ENCODE assay signal across 8 cellular contexts in genomic region chr9:128689293-128689770, GRCh38. TPM values are rescaled to one million over a fixed set of nuclear protein-coding genes. Genes with fewer than 3 reads are reported as not detected.
DNase-seq lines count a peak whose midpoint lies in the region; ATAC-seq and TF ChIP-seq lines count a peak whose summit lies in the region.

No MANE protein-coding gene starts in this region.

- ATAC-seq in GM19452 (IDR thresholded peaks at IDR 0.05; ENCODE audit: unreplicated experiment) (peak; percentile 18), gastroesophageal sphincter (peak; percentile 40), omental fat pad (ENCODE audit: low FRiP score) (peak; percentile 36), HG03460 (IDR thresholded peaks at IDR 0.05; ENCODE audit: unreplicated experiment) (no peak)
- ATAC-seq in activated CD8-positive, alpha-beta T cell treated with anti-CD3 and anti-CD28 coated beads, Interleukin-2, amount 10 ng/mL, durations not matched to agents 7 days and 5 days = peak; percentile 16

- CTCF ChIA-PET in AG04449 (lab: Yijun Ruan, JAX) = interaction anchor here (0.7 to 5.1 kb wide), 2 partner anchors 12 to 15 kb away, joined by 3 to 68 read pairs; partner anchors contain the start of gene PKN3
- CTCF ChIA-PET in activated CD8-positive, alpha-beta T cell treated with anti-CD3 and anti-CD28 coated beads, Interleukin-2, amount 10 ng/mL, durations not matched to agents 7 days and 5 days (lab: Charles Lee) = interaction anchor here (1.1 to 1.8 kb wide), 3 partner anchors 13 to 443 kb away, joined by 3 to 5 read pairs (median 4); partner anchors contain the start of genes PKN3 and ZDHHC12

- no peak for TF ChIP-seq CTCF in AG04449 (IDR thresholded peaks at IDR 0.05; ENCODE audit: insufficient read depth, low read length, missing control alignments)
- no peak for TF ChIP-seq CTCF in gastroesophageal sphincter (IDR thresholded peaks at IDR 0.05)
- TF ChIP-seq CTCF in omental fat pad (IDR thresholded peaks at IDR 0.05) = no peak
- TF ChIP-seq CTCF in GM10266 (IDR thresholded peaks at IDR 0.05; ENCODE audit: control insufficient read depth, insufficient read depth, low read depth, missing control alignments) = no peak

- no peaks in the 10 kb centered on the region for H3K27me3 ChIP-seq in HUES6 (ENCODE audit: control insufficient read depth, insufficient read depth, low read length)
- H3K27me3 ChIP-seq in gastroesophageal sphincter = no peaks in the 10 kb centered on the region

- no peaks in the 10 kb centered on the region for H3K27me3 Mint-ChIP-seq in activated CD8-positive, alpha-beta T cell treated with anti-CD3 and anti-CD28 coated beads, Interleukin-2, amount 10 ng/mL, durations not matched to agents 7 days and 5 days (ENCODE audit: low read depth)

- H3K4me3 Mint-ChIP-seq in activated CD8-positive, alpha-beta T cell treated with anti-CD3 and anti-CD28 coated beads, Interleukin-2, amount 10 ng/mL, durations not matched to agents 7 days and 5 days = peak overlapping the region; percentile 52

- H3K9me3 Mint-ChIP-seq in activated CD8-positive, alpha-beta T cell treated with anti-CD3 and anti-CD28 coated beads, Interleukin-2, amount 10 ng/mL, durations not matched to agents 7 days and 5 days (ENCODE audit: insufficient read depth) = no peaks in the 10 kb centered on the region

- TF ChIP-seq EP300 in gastroesophageal sphincter (IDR thresholded peaks at IDR 0.05) = no peak

- H3K4me3 ChIP-seq in AG04449 (ENCODE audit: low read depth, low read length) (peak overlapping the region; percentile 84), HUES6 (ENCODE audit: low read depth, low read length) (peak overlapping the region; percentile 59), gastroesophageal sphincter (peak overlapping the region; percentile 69 to 95)

- H3K27ac ChIP-seq in HUES6 (ENCODE audit: low read depth, low read length) = peak overlapping the region; percentile 75; the same call in 1 of the 2 replicates
- H3K27ac ChIP-seq in gastroesophageal sphincter = peak overlapping the region; percentile 82 to 99 (median 96)

- H3K36me3 Mint-ChIP-seq in activated CD8-positive, alpha-beta T cell treated with anti-CD3 and anti-CD28 coated beads, Interleukin-2, amount 10 ng/mL, durations not matched to agents 7 days and 5 days (ENCODE audit: low read depth) = peaks cover 42% of the 10 kb centered on the region

- peak overlapping the region; percentile 71 for H3K27ac Mint-ChIP-seq in activated CD8-positive, alpha-beta T cell treated with anti-CD3 and anti-CD28 coated beads, Interleukin-2, amount 10 ng/mL, durations not matched to agents 7 days and 5 days

- H3K9me3 ChIP-seq in HUES6 (ENCODE audit: control insufficient read depth, insufficient read depth, low read depth, low read length) (no peaks in the 10 kb centered on the region), gastroesophageal sphincter (no peaks in the 10 kb centered on the region)

- no CpG with 5 or more reads among the region's 78 CpGs for WGBS in gastroesophageal sphincter (ENCODE audit: low coverage in 1 of 2), 2 donors

- peaks cover 62% of the 10 kb centered on the region for H3K4me1 Mint-ChIP-seq in activated CD8-positive, alpha-beta T cell treated with anti-CD3 and anti-CD28 coated beads, Interleukin-2, amount 10 ng/mL, durations not matched to agents 7 days and 5 days (ENCODE audit: low read depth)

- H3K4me1 ChIP-seq in HUES6 (ENCODE audit: control insufficient read depth, insufficient read depth, low read length) (peaks cover 23% of the 10 kb centered on the region), gastroesophageal sphincter (peaks cover 4 to 43% (median 21%) of the 10 kb centered on the region in 3 donors)

- POLR2A ChIA-PET in AG04449 (lab: Yijun Ruan, JAX) = interaction anchor here (0.6 to 1.4 kb wide), 5 partner anchors 8 to 137 kb away, joined by 3 to 4 read pairs (median 3); partner anchors contain the start of gene SPTAN1
- POLR2A ChIA-PET in activated CD8-positive, alpha-beta T cell treated with anti-CD3 and anti-CD28 coated beads, Interleukin-2, amount 10 ng/mL, durations not matched to agents 7 days and 5 days (lab: Charles Lee) = interaction anchor here (0.7 to 2.5 kb wide), 11 partner anchors 8 to 138 kb away, joined by 3 to 8 read pairs (median 5); partner anchors contain the start of genes PKN3 and ZDHHC12

- peak in 1 of 2 donors; percentile 92 for TF ChIP-seq POLR2A in gastroesophageal sphincter (IDR thresholded peaks at IDR 0.05)

- H3K9ac ChIP-seq in HUES6 (ENCODE audit: low read length) = peak overlapping the region; percentile 80

- DNase-seq in AG04449 (ENCODE audit: low read depth, low spot score) = no peak
- DNase-seq in activated CD8-positive, alpha-beta T cell treated with anti-CD3 and anti-CD28 coated beads, Interleukin-2, amount 10 ng/mL, durations not matched to agents 7 days and 5 days = peak; percentile 67
- no peak for DNase-seq in omental fat pad (ENCODE audit: low spot score)
- no peak for DNase-seq in GM10266 (ENCODE audit: extremely low spot score)

- peaks cover 48% of the 10 kb centered on the region for H3K36me3 ChIP-seq in HUES6 (ENCODE audit: control insufficient read depth, insufficient read depth, low read length)
- peaks cover 2 to 29% of the 10 kb centered on the region in 2 donors for H3K36me3 ChIP-seq in gastroesophageal sphincter

RNA-seq across cellular contexts. Expression of gene SET, which starts 0.3 kb away (rescaled TPM):
- 100 to 1,000 TPM; 574 to 607 TPM for total RNA-seq in activated CD8-positive, alpha-beta T cell treated with anti-CD3 and anti-CD28 coated beads, Interleukin-2, amount 10 ng/mL, durations not matched to agents 7 days and 5 days
- 100 to 1,000 TPM; 209 to 355 (median 256) TPM for total RNA-seq in gastroesophageal sphincter
- total RNA-seq in omental fat pad = 100 to 1,000 TPM; 112 to 226 (median 139) TPM

RNA-seq across cellular contexts. Expression of gene PKN3, which starts 13.0 kb away (rescaled TPM):
- total RNA-seq in activated CD8-positive, alpha-beta T cell treated with anti-CD3 and anti-CD28 coated beads, Interleukin-2, amount 10 ng/mL, durations not matched to agents 7 days and 5 days = 1 to 10 TPM; 7.6 to 8.0 TPM
- total RNA-seq in gastroesophageal sphincter (1 to 10 TPM; 2.3 to 7.5 (median 4.0) TPM), omental fat pad (10 to 100 TPM in 1 of 4 donors, 1 to 10 TPM in 3; 4.2 to 12.0 (median 7.5) TPM)

RNA-seq across cellular contexts. Expression of gene DYNC2I2, which starts 32.7 kb away (rescaled TPM):
- 10 to 100 TPM; 68.9 to 76.3 TPM for total RNA-seq in activated CD8-positive, alpha-beta T cell treated with anti-CD3 and anti-CD28 coated beads, Interleukin-2, amount 10 ng/mL, durations not matched to agents 7 days and 5 days
- 10 to 100 TPM; 28.3 to 47.0 (median 37.7) TPM for total RNA-seq in gastroesophageal sphincter
- 10 to 100 TPM; 12.8 to 24.7 (median 21.3) TPM for total RNA-seq in omental fat pad

RNA-seq across cellular contexts. Expression of gene ZDHHC12, which starts 34.6 kb away (rescaled TPM):
- 10 to 100 TPM; 80.4 to 88.4 TPM for total RNA-seq in activated CD8-positive, alpha-beta T cell treated with anti-CD3 and anti-CD28 coated beads, Interleukin-2, amount 10 ng/mL, durations not matched to agents 7 days and 5 days
- total RNA-seq in gastroesophageal sphincter = 10 to 100 TPM; 19.5 to 24.5 (median 22.2) TPM
- 10 to 100 TPM; 23.6 to 40.6 (median 30.8) TPM for total RNA-seq in omental fat pad
